22 cellular contexts compared by ENCODE assay signal in the genomic region with DNA sequence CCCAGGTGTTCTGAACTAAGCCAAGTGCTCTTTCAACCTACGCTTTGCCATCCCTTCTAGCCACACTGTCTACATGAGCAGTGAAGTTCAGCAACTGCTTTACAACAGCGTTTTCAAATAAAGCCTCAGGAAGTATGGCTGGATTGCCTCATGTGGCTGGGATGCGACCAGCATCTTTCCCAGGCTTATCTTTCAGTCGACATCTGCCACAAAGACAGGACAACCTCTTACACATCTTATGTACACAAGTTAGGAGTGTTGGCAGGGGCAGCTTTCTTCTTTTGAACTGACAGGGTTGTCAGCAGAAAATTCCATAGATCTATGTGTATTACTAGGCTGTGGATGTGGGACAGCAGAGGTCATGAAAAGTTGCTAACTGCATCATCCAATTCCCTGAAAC. TPM values are rescaled to one million over a fixed set of nuclear protein-coding genes. Genes with fewer than 3 reads are reported as not detected.
DNase-seq lines count a peak whose midpoint lies in the region; ATAC-seq, FAIRE-seq and TF ChIP-seq lines count a peak whose summit lies in the region.
"Had no signal": no experiment of that assay in that cellular context is flagged by ENCODE, and none has a peak within 500 bp of the region (broad histone marks: within the 10 kb centered on the region; RNA-seq: fewer than 3 reads in every experiment).

No MANE protein-coding gene starts in this region.

- no peaks in the 10 kb centered on the region for H3K27me3 Mint-ChIP-seq in mesothelial cell of epicardium (ENCODE audit: low read depth)

- H3K9me3 ChIP-seq in H1 (ENCODE audit: insufficient read depth in 2 of 2, low read depth in 1 of 2, low read length in 1 of 2) = no peaks in the 10 kb centered on the region
- H3K9me3 ChIP-seq in stomach smooth muscle (ENCODE audit: control insufficient read depth in 2 of 2, low read length in 2 of 2) = no peaks in the 10 kb centered on the region

- no peak overlapping the region for H3K23ac ChIP-seq in H1 (ENCODE audit: insufficient read length)

- H3K14ac ChIP-seq in H1 (ENCODE audit: insufficient read length) = no peak overlapping the region

- H3K18ac ChIP-seq in H1 (ENCODE audit: extremely low read depth, low read length) = no peak overlapping the region

- H3K4me1 ChIP-seq in H1 (replicated peaks in 1 of 4; ENCODE audit: control insufficient read depth in 3 of 4, insufficient read depth in 4 of 4, low read length in 3 of 4) = peaks cover 19 to 61% (median 39%) of the 10 kb centered on the region in 4 experiments
- H3K4me1 ChIP-seq in stomach smooth muscle (ENCODE audit: control insufficient read depth, insufficient read depth, low read length) = peaks cover 3% of the 10 kb centered on the region

- TF ChIP-seq CTCF in H1 (IDR thresholded peaks at IDR 0.05; ENCODE audit: control extremely low read depth in 1 of 3, insufficient read depth in 1 of 3, low read depth in 1 of 3, low read length in 3 of 3) (no peak), mesothelial cell of epicardium (IDR thresholded peaks at IDR 0.05; ENCODE audit: unreplicated experiment) (no peak)

- peak overlapping the region in 1 of 2 experiments; percentile 52; a peak in 1 of 4 replicates for H3K4me2 ChIP-seq in H1 (ENCODE audit: insufficient read depth in 1 of 2, low read depth in 2 of 2, low read length in 2 of 2)
- H3K4me2 ChIP-seq: KMS-11, PC-9 had no signal

- H4K91ac ChIP-seq in H1 (replicated peaks; ENCODE audit: insufficient read length, low read length) = no peak overlapping the region

- CTCF ChIA-PET in H1 (lab: Charles Lee; ENCODE audit: partially characterized antibody) = interaction anchor here (0.8 to 18.3 kb wide), 6 partner anchors 9 to 391 kb away, joined by 3 to 591 read pairs (median 42); no protein-coding TSS in a partner anchor

- no peak overlapping the region for H4K5ac ChIP-seq in H1 (ENCODE audit: insufficient read length, low read depth, low read length)

- H2BK120ac ChIP-seq in H1 (replicated peaks; ENCODE audit: low read depth, low read length) = no peak overlapping the region

- H3K36me3 Mint-ChIP-seq in mesothelial cell of epicardium = peaks cover 2% of the 10 kb centered on the region
- H3K36me3 Mint-ChIP-seq: CD8-positive, alpha-beta T cell had no signal

- H3K36me3 ChIP-seq in H1 (ENCODE audit: control insufficient read depth in 2 of 4, insufficient read depth in 4 of 4, low read length in 3 of 4) (no peaks in the 10 kb centered on the region), stomach smooth muscle (ENCODE audit: control insufficient read depth in 2 of 2, insufficient read depth in 2 of 2, low read length in 2 of 2) (peaks cover 6% of the 10 kb centered on the region in 2 donors)

- peak overlapping the region; percentile 85 for H2BK12ac ChIP-seq in H1 (ENCODE audit: low read depth, low read length)

- no peak for TF ChIP-seq POLR2A in H1 (IDR thresholded peaks at IDR 0.05; ENCODE audit: control extremely low read depth in 1 of 2, low read depth in 2 of 2, low read length in 2 of 2)

- no peak overlapping the region for H2BK5ac ChIP-seq in H1 (ENCODE audit: low read depth, low read length)

- ATAC-seq in GM21576 (IDR thresholded peaks at IDR 0.05; ENCODE audit: unreplicated experiment) (no peak), HG03378 (IDR thresholded peaks at IDR 0.05; ENCODE audit: unreplicated experiment) (no peak)
- ATAC-seq: CD8-positive, alpha-beta T cell had no signal

- H3K79me1 ChIP-seq in H1 (ENCODE audit: low read depth, low read length) = no peaks in the 10 kb centered on the region

- H3K4me1 Mint-ChIP-seq in mesothelial cell of epicardium = peaks cover 71% of the 10 kb centered on the region

- H3K27ac Mint-ChIP-seq in mesothelial cell of epicardium = peak overlapping the region; percentile 65
- H3K27ac Mint-ChIP-seq: CD8-positive, alpha-beta T cell had no signal

- peaks cover 3% of the 10 kb centered on the region; the same call in 1 of the 2 replicates for H3K23me2 ChIP-seq in H1 (ENCODE audit: low read depth, low read length)

- H3K9me3 Mint-ChIP-seq in mesothelial cell of epicardium = no peaks in the 10 kb centered on the region
- H3K9me3 Mint-ChIP-seq: CD8-positive, alpha-beta T cell had no signal

- no peak overlapping the region for H3K4ac ChIP-seq in H1 (replicated peaks; ENCODE audit: insufficient read length, low read depth, low read length)

- H2AK5ac ChIP-seq in H1 (ENCODE audit: low read depth, low read length) = no peak overlapping the region

- H3K9ac ChIP-seq in H1 (replicated peaks in 1 of 4; ENCODE audit: extremely low read depth in 1 of 4, low read depth in 3 of 4, low read length in 3 of 4) (no peak overlapping the region), stomach smooth muscle (ENCODE audit: low read length in 2 of 2) (no peak overlapping the region)
- H3K9ac ChIP-seq: KMS-11 had no signal

- H3K56ac ChIP-seq in H1 (replicated peaks; ENCODE audit: insufficient read length, low read depth, low read length) = no peak overlapping the region

- TF ChIP-seq EP300 in H1 (IDR thresholded peaks at IDR 0.05; ENCODE audit: borderline replicate concordance in 1 of 2, low read depth in 2 of 2, low read length in 2 of 2) = no peak

- no peak overlapping the region for H2BK15ac ChIP-seq in H1 (ENCODE audit: low read length)

- H3K27me3 ChIP-seq in H1 (replicated peaks in 1 of 4; ENCODE audit: control insufficient read depth in 3 of 4, extremely low read depth in 1 of 4, insufficient read depth in 3 of 4, low read length in 3 of 4) = peaks cover 54 to 97% (median 87%) of the 10 kb centered on the region in 4 experiments
- H3K27me3 ChIP-seq in stomach smooth muscle (ENCODE audit: control insufficient read depth in 1 of 2, insufficient read depth in 2 of 2, low read length in 2 of 2) = no peaks in the 10 kb centered on the region

- H3K27ac ChIP-seq in H1 (ENCODE audit: low read depth, low read length) (no peak overlapping the region), stomach smooth muscle (ENCODE audit: low read length) (peak overlapping the region; percentile 46)
- H3K27ac ChIP-seq: KMS-11, PC-9, SK-N-MC had no signal

- H4K8ac ChIP-seq in H1 (ENCODE audit: extremely low read depth, insufficient read depth, low read length) = no peak overlapping the region

- no peak overlapping the region for H3K4me3 Mint-ChIP-seq in mesothelial cell of epicardium
- H3K4me3 Mint-ChIP-seq: CD8-positive, alpha-beta T cell had no signal

- no peak overlapping the region for H2AFZ ChIP-seq in H1 (ENCODE audit: low read length)
- H2AFZ ChIP-seq: PC-9 had no signal

- no peak for FAIRE-seq in H1 (lab: Jason Lieb, UNC)
- FAIRE-seq: G401.6, GM18507 had no signal

- peaks cover 2 to 3% of the 10 kb centered on the region in 2 experiments for H4K20me1 ChIP-seq in H1 (replicated peaks in 1 of 2; ENCODE audit: control insufficient read depth in 1 of 2, insufficient read depth in 2 of 2, low read length in 2 of 2)

- peak overlapping the region in 1 of 4 experiments; percentile 41; a peak in 1 of 8 replicates for H3K4me3 ChIP-seq in H1 (ENCODE audit: extremely low read depth in 1 of 4, insufficient read depth in 2 of 4, low read depth in 3 of 4, low read length in 4 of 4)
- no peak overlapping the region for H3K4me3 ChIP-seq in stomach smooth muscle (ENCODE audit: low read length in 2 of 2)
- H3K4me3 ChIP-seq: PC-9, SK-N-MC had no signal

- 23% methylated on average over 4 of the region's 4 CpGs; no CpG with 5 or more reads in 1 of the 2 experiments for WGBS in H1 (ENCODE audit: extremely low coverage in 1 of 2, insufficient coverage in 1 of 2, insufficient read length in 1 of 2, insufficient replicate concordance in 2 of 2, low coverage in 1 of 2, low lambda C conversion rate in 2 of 2, missing lambda C conversion rate in 1 of 2), 2 experiments

- POLR2A ChIA-PET in H1 (lab: Charles Lee; ENCODE audit: partially characterized antibody) = interaction anchor here (2.2 kb wide), 1 partner anchor 17 kb away, joined by 14 read pairs; no protein-coding TSS in a partner anchor

- no peak for TF ChIP-seq RAD21 in H1 (IDR thresholded peaks at IDR 0.05 in 1 of 2, conservative IDR thresholded peaks at IDR 0.05 in 1 of 2; ENCODE audit: low read depth in 2 of 2, low read length in 2 of 2)

- no peaks in the 10 kb centered on the region for H3K79me2 ChIP-seq in H1 (ENCODE audit: control insufficient read depth in 1 of 2, insufficient read depth in 2 of 2, low read length in 2 of 2)

- peak; percentile 42 for DNase-seq in NCI-H82 (lab: John Stamatoyannopoulos, UW)
- no peak for DNase-seq in NCI-H82 treated with DMSO at 0.1 percent for 48 hours (lab: John Stamatoyannopoulos, UW; ENCODE audit: unreplicated experiment)
- DNase-seq in H1 (ENCODE audit: low read depth in 1 of 2, low spot score in 2 of 2) = no peak
- DNase-seq in mesothelial cell of epicardium (ENCODE audit: low spot score in 2 of 2, unreplicated experiment in 2 of 2) = no peak
- no peak for DNase-seq in cerebellum (ENCODE audit: low spot score)
- DNase-seq: AML-193; C1 segment of cervical spinal cord; CD8-positive, alpha-beta T cell; NCI-H1105; NCI-H2029 treated with DMSO at 0.1 percent for 48 hours; NCI-H2171 treated with DMSO at 0.1 percent for 48 hours; NCI-H524 treated with DMSO at 0.1 percent for 48 hours; PC-9; RPMI8226; SHP77 had no signal

- H2BK20ac ChIP-seq in H1 (ENCODE audit: low read length) = no peak overlapping the region

TF ChIP-seq in H1, 55 proteins besides CTCF, POLR2A, EP300 and RAD21:
- TF ChIP-seq BCL11A (IDR thresholded peaks at IDR 0.05; ENCODE audit: low read depth in 2 of 2, low read length in 2 of 2) (no peak), HDAC6 (IDR thresholded peaks at IDR 0.05; ENCODE audit: low read depth, low read length) (no peak), GTF2F1 (IDR thresholded peaks at IDR 0.05; ENCODE audit: borderline replicate concordance, low read depth, low read length) (no peak), SUZ12 (IDR thresholded peaks at IDR 0.05; ENCODE audit: low read length) (0 out of 2 replicates have a peak, but pooled peaks have one; percentile 14)

RNA-seq across cellular contexts. Expression of a gene that starts 48.2 kb away (rescaled TPM):
- 1.1 and 2.2 TPM in 2 replicates for total RNA-seq in H1 (2021; fragmentation: NEBNext Ultra II Directional; extraction: Animal tissue kit (Norgen Biotek cat#: 25700))
- 0.94 and 1.2 TPM in 2 replicates for polyA plus RNA-seq in H1 (2011; rRNA removed)
- polyA plus RNA-seq in H1 (2011; cell fraction: cytosol; rRNA removed) = 0.81 TPM
- polyA plus RNA-seq in H1 (2011; cell fraction: nucleus; rRNA removed) = 4.0 TPM
- polyA plus RNA-seq in H1 (2012, experiment 1 of 2) = 0.82 to 2.1 TPM (median 1.5 TPM) in 4 replicates
- 0.17 TPM for polyA plus RNA-seq in H1 (2012, experiment 2 of 2)
- 0.89 TPM for polyA plus RNA-seq in H1 (2013, experiment 1 of 2)
- 0.81 TPM for polyA plus RNA-seq in H1 (2013, experiment 2 of 2)
- 1.9 and 3.1 TPM in 2 replicates for polyA minus RNA-seq in H1 (2011; rRNA and poly(A)+ RNA removed)
- 0.51 TPM for polyA minus RNA-seq in H1 (2011; cell fraction: cytosol; rRNA and poly(A)+ RNA removed)
- polyA minus RNA-seq in H1 (2011; cell fraction: nucleus; rRNA and poly(A)+ RNA removed) = 2.9 TPM
- total RNA-seq in mesothelial cell of epicardium (158 to 164 TPM (median 161 TPM) in 3 replicates), cerebellum (20.1 TPM)
